Comparison of ENCODE assay signal across 1 cellular context in the genomic region with DNA sequence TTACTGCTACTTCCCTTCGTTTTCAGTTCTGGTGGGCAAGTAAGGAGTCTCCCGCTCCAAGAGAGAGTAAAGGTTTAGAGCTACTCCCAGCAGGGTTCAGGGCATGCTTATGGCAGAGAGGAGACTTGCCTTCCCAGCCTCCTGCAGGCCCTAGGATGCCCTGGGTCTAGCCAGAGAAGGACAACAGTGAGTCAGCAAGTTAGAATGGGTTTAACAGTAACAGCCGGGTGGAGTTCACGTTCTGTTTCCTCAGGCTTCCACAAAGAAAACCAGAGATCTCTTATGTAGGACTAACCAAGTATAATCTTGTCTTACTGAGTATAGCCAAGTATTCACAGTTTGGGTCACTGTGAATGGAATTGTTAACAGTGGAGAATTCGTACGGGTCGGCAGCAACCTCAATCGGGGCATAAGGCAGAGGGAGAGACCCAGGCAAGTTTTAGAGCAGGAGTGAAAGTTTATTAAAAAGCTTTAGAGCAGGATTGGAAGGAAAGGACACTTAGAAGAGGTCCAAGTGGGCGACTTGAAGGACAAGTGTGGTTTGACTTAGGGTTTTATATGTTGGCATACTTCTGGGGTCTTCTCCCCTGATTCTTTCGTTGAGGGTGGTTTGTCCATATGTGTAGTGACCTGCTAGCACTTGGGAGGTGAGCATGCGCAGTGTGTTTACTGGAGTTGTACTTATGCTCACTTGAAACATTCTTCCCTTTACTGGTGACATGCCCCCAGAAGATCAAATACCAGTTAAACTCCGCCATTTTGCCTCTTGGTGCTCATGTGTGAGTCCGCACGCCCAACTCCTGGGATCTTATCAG.
TF ChIP-seq lines count a peak whose summit lies in the region.

No MANE protein-coding gene starts in this region.

TF ChIP-seq in K562, 482 proteins besides CTCF, POLR2A, EP300 and RAD21 (continued from another document and continues in another):
- no peak for TF ChIP-seq IFI16 (CRISPR knock-in tag; IDR thresholded peaks at IDR 0.05)
- no peak for TF ChIP-seq ZNF232 (CRISPR knock-in tag; IDR thresholded peaks at IDR 0.05)
- peak; percentile 48; the same call in 1 of the 2 replicates for TF ChIP-seq KLF13 (tag; IDR thresholded peaks at IDR 0.05; ENCODE audit: borderline replicate concordance, low read depth)
- no peak for TF ChIP-seq CBX1 (IDR thresholded peaks at IDR 0.05; ENCODE audit: low read depth)
- no peak for TF ChIP-seq GATA2 (CRISPR knock-in tag; IDR thresholded peaks at IDR 0.05)
- no peak for TF ChIP-seq RUNX1 (IDR thresholded peaks at IDR 0.05; ENCODE audit: low read depth)
- TF ChIP-seq, protein P1, sequence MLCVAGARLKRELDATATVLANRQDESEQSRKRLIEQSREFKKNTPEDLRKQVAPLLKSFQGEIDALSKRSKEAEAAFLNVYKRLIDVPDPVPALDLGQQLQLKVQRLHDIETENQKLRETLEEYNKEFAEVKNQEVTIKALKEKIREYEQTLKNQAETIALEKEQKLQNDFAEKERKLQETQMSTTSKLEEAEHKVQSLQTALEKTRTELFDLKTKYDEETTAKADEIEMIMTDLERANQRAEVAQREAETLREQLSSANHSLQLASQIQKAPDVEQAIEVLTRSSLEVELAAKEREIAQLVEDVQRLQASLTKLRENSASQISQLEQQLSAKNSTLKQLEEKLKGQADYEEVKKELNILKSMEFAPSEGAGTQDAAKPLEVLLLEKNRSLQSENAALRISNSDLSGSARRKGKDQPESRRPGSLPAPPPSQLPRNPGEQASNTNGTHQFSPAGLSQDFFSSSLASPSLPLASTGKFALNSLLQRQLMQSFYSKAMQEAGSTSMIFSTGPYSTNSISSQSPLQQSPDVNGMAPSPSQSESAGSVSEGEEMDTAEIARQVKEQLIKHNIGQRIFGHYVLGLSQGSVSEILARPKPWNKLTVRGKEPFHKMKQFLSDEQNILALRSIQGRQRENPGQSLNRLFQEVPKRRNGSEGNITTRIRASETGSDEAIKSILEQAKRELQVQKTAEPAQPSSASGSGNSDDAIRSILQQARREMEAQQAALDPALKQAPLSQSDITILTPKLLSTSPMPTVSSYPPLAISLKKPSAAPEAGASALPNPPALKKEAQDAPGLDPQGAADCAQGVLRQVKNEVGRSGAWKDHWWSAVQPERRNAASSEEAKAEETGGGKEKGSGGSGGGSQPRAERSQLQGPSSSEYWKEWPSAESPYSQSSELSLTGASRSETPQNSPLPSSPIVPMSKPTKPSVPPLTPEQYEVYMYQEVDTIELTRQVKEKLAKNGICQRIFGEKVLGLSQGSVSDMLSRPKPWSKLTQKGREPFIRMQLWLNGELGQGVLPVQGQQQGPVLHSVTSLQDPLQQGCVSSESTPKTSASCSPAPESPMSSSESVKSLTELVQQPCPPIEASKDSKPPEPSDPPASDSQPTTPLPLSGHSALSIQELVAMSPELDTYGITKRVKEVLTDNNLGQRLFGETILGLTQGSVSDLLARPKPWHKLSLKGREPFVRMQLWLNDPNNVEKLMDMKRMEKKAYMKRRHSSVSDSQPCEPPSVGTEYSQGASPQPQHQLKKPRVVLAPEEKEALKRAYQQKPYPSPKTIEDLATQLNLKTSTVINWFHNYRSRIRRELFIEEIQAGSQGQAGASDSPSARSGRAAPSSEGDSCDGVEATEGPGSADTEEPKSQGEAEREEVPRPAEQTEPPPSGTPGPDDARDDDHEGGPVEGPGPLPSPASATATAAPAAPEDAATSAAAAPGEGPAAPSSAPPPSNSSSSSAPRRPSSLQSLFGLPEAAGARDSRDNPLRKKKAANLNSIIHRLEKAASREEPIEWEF (CRISPR knock-in tag; IDR thresholded peaks at IDR 0.05) = no peak; the same call in 1 of the 2 replicates
- no peak for TF ChIP-seq U2AF1 (optimal IDR thresholded peaks at IDR 0.05; ENCODE audit: low read depth, low read length)
- TF ChIP-seq TBL1XR1 (IDR thresholded peaks at IDR 0.05; ENCODE audit: low read length in 2 of 2) = no peak
- TF ChIP-seq, protein P2, sequence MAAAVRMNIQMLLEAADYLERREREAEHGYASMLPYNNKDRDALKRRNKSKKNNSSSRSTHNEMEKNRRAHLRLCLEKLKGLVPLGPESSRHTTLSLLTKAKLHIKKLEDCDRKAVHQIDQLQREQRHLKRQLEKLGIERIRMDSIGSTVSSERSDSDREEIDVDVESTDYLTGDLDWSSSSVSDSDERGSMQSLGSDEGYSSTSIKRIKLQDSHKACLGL (CRISPR knock-in tag; IDR thresholded peaks at IDR 0.05; ENCODE audit: borderline replicate concordance, poor library complexity, severe bottlenecking) = no peak
- no peak for TF ChIP-seq TCF7 (IDR thresholded peaks at IDR 0.05; ENCODE audit: borderline replicate concordance)
- no peak for TF ChIP-seq RFX7 (CRISPR knock-in tag; IDR thresholded peaks at IDR 0.05)
- TF ChIP-seq, protein P3, sequence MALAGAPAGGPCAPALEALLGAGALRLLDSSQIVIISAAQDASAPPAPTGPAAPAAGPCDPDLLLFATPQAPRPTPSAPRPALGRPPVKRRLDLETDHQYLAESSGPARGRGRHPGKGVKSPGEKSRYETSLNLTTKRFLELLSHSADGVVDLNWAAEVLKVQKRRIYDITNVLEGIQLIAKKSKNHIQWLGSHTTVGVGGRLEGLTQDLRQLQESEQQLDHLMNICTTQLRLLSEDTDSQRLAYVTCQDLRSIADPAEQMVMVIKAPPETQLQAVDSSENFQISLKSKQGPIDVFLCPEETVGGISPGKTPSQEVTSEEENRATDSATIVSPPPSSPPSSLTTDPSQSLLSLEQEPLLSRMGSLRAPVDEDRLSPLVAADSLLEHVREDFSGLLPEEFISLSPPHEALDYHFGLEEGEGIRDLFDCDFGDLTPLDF (CRISPR knock-in tag; IDR thresholded peaks at IDR 0.05) = no peak
- no peak for TF ChIP-seq CBX3 (IDR thresholded peaks at IDR 0.05; ENCODE audit: borderline replicate concordance in 1 of 2, low read length in 2 of 2)
- TF ChIP-seq, protein P4, sequence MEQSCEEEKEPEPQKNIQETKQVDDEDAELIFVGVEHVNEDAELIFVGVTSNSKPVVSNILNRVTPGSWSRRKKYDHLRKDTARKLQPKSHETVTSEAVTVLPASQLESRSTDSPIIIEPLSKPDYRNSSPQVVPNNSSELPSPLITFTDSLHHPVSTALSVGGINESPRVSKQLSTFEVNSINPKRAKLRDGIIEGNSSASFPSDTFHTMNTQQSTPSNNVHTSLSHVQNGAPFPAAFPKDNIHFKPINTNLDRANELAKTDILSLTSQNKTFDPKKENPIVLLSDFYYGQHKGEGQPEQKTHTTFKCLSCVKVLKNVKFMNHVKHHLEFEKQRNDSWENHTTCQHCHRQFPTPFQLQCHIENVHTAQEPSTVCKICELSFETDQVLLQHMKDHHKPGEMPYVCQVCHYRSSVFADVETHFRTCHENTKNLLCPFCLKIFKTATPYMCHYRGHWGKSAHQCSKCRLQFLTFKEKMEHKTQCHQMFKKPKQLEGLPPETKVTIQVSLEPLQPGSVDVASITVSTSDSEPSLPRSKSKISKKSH (CRISPR knock-in tag; IDR thresholded peaks at IDR 0.05) = no peak
- no peak for TF ChIP-seq HNRNPL (IDR thresholded peaks at IDR 0.05; ENCODE audit: low read depth, low read length)
- TF ChIP-seq MEF2D (tag; conservative IDR thresholded peaks at IDR 0.05; ENCODE audit: low read depth) = peak; percentile 43; the same call in 1 of the 2 replicates
- TF ChIP-seq, protein P5, sequence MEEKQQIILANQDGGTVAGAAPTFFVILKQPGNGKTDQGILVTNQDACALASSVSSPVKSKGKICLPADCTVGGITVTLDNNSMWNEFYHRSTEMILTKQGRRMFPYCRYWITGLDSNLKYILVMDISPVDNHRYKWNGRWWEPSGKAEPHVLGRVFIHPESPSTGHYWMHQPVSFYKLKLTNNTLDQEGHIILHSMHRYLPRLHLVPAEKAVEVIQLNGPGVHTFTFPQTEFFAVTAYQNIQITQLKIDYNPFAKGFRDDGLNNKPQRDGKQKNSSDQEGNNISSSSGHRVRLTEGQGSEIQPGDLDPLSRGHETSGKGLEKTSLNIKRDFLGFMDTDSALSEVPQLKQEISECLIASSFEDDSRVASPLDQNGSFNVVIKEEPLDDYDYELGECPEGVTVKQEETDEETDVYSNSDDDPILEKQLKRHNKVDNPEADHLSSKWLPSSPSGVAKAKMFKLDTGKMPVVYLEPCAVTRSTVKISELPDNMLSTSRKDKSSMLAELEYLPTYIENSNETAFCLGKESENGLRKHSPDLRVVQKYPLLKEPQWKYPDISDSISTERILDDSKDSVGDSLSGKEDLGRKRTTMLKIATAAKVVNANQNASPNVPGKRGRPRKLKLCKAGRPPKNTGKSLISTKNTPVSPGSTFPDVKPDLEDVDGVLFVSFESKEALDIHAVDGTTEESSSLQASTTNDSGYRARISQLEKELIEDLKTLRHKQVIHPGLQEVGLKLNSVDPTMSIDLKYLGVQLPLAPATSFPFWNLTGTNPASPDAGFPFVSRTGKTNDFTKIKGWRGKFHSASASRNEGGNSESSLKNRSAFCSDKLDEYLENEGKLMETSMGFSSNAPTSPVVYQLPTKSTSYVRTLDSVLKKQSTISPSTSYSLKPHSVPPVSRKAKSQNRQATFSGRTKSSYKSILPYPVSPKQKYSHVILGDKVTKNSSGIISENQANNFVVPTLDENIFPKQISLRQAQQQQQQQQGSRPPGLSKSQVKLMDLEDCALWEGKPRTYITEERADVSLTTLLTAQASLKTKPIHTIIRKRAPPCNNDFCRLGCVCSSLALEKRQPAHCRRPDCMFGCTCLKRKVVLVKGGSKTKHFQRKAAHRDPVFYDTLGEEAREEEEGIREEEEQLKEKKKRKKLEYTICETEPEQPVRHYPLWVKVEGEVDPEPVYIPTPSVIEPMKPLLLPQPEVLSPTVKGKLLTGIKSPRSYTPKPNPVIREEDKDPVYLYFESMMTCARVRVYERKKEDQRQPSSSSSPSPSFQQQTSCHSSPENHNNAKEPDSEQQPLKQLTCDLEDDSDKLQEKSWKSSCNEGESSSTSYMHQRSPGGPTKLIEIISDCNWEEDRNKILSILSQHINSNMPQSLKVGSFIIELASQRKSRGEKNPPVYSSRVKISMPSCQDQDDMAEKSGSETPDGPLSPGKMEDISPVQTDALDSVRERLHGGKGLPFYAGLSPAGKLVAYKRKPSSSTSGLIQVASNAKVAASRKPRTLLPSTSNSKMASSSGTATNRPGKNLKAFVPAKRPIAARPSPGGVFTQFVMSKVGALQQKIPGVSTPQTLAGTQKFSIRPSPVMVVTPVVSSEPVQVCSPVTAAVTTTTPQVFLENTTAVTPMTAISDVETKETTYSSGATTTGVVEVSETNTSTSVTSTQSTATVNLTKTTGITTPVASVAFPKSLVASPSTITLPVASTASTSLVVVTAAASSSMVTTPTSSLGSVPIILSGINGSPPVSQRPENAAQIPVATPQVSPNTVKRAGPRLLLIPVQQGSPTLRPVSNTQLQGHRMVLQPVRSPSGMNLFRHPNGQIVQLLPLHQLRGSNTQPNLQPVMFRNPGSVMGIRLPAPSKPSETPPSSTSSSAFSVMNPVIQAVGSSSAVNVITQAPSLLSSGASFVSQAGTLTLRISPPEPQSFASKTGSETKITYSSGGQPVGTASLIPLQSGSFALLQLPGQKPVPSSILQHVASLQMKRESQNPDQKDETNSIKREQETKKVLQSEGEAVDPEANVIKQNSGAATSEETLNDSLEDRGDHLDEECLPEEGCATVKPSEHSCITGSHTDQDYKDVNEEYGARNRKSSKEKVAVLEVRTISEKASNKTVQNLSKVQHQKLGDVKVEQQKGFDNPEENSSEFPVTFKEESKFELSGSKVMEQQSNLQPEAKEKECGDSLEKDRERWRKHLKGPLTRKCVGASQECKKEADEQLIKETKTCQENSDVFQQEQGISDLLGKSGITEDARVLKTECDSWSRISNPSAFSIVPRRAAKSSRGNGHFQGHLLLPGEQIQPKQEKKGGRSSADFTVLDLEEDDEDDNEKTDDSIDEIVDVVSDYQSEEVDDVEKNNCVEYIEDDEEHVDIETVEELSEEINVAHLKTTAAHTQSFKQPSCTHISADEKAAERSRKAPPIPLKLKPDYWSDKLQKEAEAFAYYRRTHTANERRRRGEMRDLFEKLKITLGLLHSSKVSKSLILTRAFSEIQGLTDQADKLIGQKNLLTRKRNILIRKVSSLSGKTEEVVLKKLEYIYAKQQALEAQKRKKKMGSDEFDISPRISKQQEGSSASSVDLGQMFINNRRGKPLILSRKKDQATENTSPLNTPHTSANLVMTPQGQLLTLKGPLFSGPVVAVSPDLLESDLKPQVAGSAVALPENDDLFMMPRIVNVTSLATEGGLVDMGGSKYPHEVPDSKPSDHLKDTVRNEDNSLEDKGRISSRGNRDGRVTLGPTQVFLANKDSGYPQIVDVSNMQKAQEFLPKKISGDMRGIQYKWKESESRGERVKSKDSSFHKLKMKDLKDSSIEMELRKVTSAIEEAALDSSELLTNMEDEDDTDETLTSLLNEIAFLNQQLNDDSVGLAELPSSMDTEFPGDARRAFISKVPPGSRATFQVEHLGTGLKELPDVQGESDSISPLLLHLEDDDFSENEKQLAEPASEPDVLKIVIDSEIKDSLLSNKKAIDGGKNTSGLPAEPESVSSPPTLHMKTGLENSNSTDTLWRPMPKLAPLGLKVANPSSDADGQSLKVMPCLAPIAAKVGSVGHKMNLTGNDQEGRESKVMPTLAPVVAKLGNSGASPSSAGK (IDR thresholded peaks at IDR 0.05) = peak; percentile 61
- no peak for TF ChIP-seq THRAP3 (IDR thresholded peaks at IDR 0.05; ENCODE audit: borderline replicate concordance)
- TF ChIP-seq, protein P6, sequence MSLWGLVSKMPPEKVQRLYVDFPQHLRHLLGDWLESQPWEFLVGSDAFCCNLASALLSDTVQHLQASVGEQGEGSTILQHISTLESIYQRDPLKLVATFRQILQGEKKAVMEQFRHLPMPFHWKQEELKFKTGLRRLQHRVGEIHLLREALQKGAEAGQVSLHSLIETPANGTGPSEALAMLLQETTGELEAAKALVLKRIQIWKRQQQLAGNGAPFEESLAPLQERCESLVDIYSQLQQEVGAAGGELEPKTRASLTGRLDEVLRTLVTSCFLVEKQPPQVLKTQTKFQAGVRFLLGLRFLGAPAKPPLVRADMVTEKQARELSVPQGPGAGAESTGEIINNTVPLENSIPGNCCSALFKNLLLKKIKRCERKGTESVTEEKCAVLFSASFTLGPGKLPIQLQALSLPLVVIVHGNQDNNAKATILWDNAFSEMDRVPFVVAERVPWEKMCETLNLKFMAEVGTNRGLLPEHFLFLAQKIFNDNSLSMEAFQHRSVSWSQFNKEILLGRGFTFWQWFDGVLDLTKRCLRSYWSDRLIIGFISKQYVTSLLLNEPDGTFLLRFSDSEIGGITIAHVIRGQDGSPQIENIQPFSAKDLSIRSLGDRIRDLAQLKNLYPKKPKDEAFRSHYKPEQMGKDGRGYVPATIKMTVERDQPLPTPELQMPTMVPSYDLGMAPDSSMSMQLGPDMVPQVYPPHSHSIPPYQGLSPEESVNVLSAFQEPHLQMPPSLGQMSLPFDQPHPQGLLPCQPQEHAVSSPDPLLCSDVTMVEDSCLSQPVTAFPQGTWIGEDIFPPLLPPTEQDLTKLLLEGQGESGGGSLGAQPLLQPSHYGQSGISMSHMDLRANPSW (CRISPR knock-in tag; IDR thresholded peaks at IDR 0.05) = no peak
- TF ChIP-seq PHTF2 (CRISPR knock-in tag; IDR thresholded peaks at IDR 0.05) = no peak
- TF ChIP-seq SP2 (IDR thresholded peaks at IDR 0.05; ENCODE audit: extremely low read depth, low read depth, low read length, poor library complexity, severe bottlenecking) = no peak
- no peak for TF ChIP-seq SRSF1 (IDR thresholded peaks at IDR 0.05; ENCODE audit: low read depth, low read length)
- 0 out of 2 replicates have a peak, but pooled peaks have one; percentile 63 for TF ChIP-seq ZNF695 (CRISPR knock-in tag; IDR thresholded peaks at IDR 0.05)
- TF ChIP-seq ZNF644 (tag; IDR thresholded peaks at IDR 0.05; ENCODE audit: low read depth) = peak; percentile 22; the same call in 1 of the 2 replicates
- TF ChIP-seq ELF2 (CRISPR knock-in tag; IDR thresholded peaks at IDR 0.05) = no peak
- no peak for TF ChIP-seq HLTF (IDR thresholded peaks at IDR 0.05)
- no peak; the same call in 1 of the 2 replicates for TF ChIP-seq NCOA1 (IDR thresholded peaks at IDR 0.05; ENCODE audit: low read depth)
